In genomic region chr1:22745675-22746585, GRCh38 we compare ENCODE assay signal across 13 cellular contexts. TPM values are rescaled to one million over a fixed set of nuclear protein-coding genes. Genes with fewer than 3 reads are reported as not detected.
DNase-seq lines count a peak whose midpoint lies in the region; ATAC-seq, FAIRE-seq and TF ChIP-seq lines count a peak whose summit lies in the region.
"Had no signal": no experiment of that assay in that cellular context is flagged by ENCODE, and none has a peak within 500 bp of the region (broad histone marks: within the 10 kb centered on the region; RNA-seq: fewer than 3 reads in every experiment).

No MANE protein-coding gene starts in this region.

- no peak for TF ChIP-seq CTCF in fibroblast of mammary gland (conservative IDR thresholded peaks at IDR 0.05; ENCODE audit: control insufficient read depth, insufficient read depth, low read depth, low read length)
- TF ChIP-seq CTCF in type B pancreatic cell (conservative IDR thresholded peaks at IDR 0.05), result no peak

- FAIRE-seq in RCC 7860 (lab: Jason Lieb, UNC), result peak; percentile 95

- intact Hi-C loops in activated T-helper 2 cell treated with anti-CD3 and anti-CD28 coated beads, Interferon-gamma antibody, Interleukin-2, Interleukin-4, amounts not matched to agents 10 μg/mL and 5 μg/mL and 100 μg/mL, durations not matched to agents 14 hours and 24 hours and 36 hours (cut with micrococcal nuclease), result no loop called here

- no peaks in the 10 kb centered on the region for H3K36me3 Mint-ChIP-seq in type B pancreatic cell
- H3K36me3 Mint-ChIP-seq in activated T-helper 2 cell treated with anti-CD3 and anti-CD28 coated beads, Interferon-gamma antibody, Interleukin-2, Interleukin-4, amounts not matched to agents 10 μg/mL and 5 μg/mL and 100 μg/mL, durations not matched to agents 14 hours and 24 hours and 36 hours (ENCODE audit: low read depth), result no peaks in the 10 kb centered on the region
- H3K36me3 Mint-ChIP-seq: activated naive CD4-positive, alpha-beta T cell treated with anti-CD3 and anti-CD28 coated beads, Interleukin-2, amount 10 ng/mL, durations not matched to agents 7 days and 5 days had no signal

- H3K4me3 Mint-ChIP-seq in type B pancreatic cell, result no peak overlapping the region
- H3K4me3 Mint-ChIP-seq in activated T-helper 2 cell treated with anti-CD3 and anti-CD28 coated beads, Interferon-gamma antibody, Interleukin-2, Interleukin-4, amounts not matched to agents 10 μg/mL and 5 μg/mL and 100 μg/mL, durations not matched to agents 14 hours and 24 hours and 36 hours (ENCODE audit: low read depth), result no peak overlapping the region
- H3K4me3 Mint-ChIP-seq: activated naive CD4-positive, alpha-beta T cell treated with anti-CD3 and anti-CD28 coated beads, Interleukin-2, amount 10 ng/mL, durations not matched to agents 7 days and 5 days; nephron had no signal

- H3K27ac Mint-ChIP-seq in type B pancreatic cell, result peak overlapping the region; percentile 11
- H3K27ac Mint-ChIP-seq in activated T-helper 2 cell treated with anti-CD3 and anti-CD28 coated beads, Interferon-gamma antibody, Interleukin-2, Interleukin-4, amounts not matched to agents 10 μg/mL and 5 μg/mL and 100 μg/mL, durations not matched to agents 14 hours and 24 hours and 36 hours, result no peak overlapping the region
- H3K27ac Mint-ChIP-seq: activated naive CD4-positive, alpha-beta T cell treated with anti-CD3 and anti-CD28 coated beads, Interleukin-2, amount 10 ng/mL, durations not matched to agents 7 days and 5 days; nephron had no signal

- no peak overlapping the region for H3K4me3 ChIP-seq in fibroblast of mammary gland (ENCODE audit: control insufficient read depth, low read depth, low read length)

- H3K4me1 Mint-ChIP-seq in type B pancreatic cell (ENCODE audit: unreplicated experiment), result peaks cover 28% of the 10 kb centered on the region
- H3K4me1 Mint-ChIP-seq in activated T-helper 2 cell treated with anti-CD3 and anti-CD28 coated beads, Interferon-gamma antibody, Interleukin-2, Interleukin-4, amounts not matched to agents 10 μg/mL and 5 μg/mL and 100 μg/mL, durations not matched to agents 14 hours and 24 hours and 36 hours (ENCODE audit: low read depth), result peaks cover 4% of the 10 kb centered on the region
- H3K4me1 Mint-ChIP-seq: activated naive CD4-positive, alpha-beta T cell treated with anti-CD3 and anti-CD28 coated beads, Interleukin-2, amount 10 ng/mL, durations not matched to agents 7 days and 5 days had no signal

- peak; percentile 9 for DNase-seq in NCI-H1105 treated with DMSO at 0.1 percent for 48 hours (lab: John Stamatoyannopoulos, UW)
- DNase-seq in NCI-H1105 (lab: John Stamatoyannopoulos, UW), result no peak
- DNase-seq in RCC 7860 (ENCODE audit: low spot score), result peak; percentile 96
- DNase-seq in fibroblast of mammary gland (ENCODE audit: low read depth), result peak; percentile 86
- DNase-seq in type B pancreatic cell (ENCODE audit: extremely low spot score, unreplicated experiment), result no peak
- no peak for DNase-seq in activated T-helper 2 cell treated with anti-CD3 and anti-CD28 coated beads, Interferon-gamma antibody, Interleukin-2, Interleukin-4, amounts not matched to agents 10 μg/mL and 5 μg/mL and 100 μg/mL, durations not matched to agents 14 hours and 24 hours and 36 hours (ENCODE audit: low spot score)
- DNase-seq in stimulated activated naive CD4-positive, alpha-beta T cell treated with Interleukin-2 at 50 U/mL for 16 hours (lab: John Stamatoyannopoulos, UW), result no peak
- DNase-seq: 8988T; activated naive CD4-positive, alpha-beta T cell treated with anti-CD3 and anti-CD28 coated beads, Interleukin-2, amount 10 ng/mL, durations not matched to agents 7 days and 5 days; NCI-H524 had no signal

- no peaks in the 10 kb centered on the region for H3K9me3 Mint-ChIP-seq in type B pancreatic cell
- H3K9me3 Mint-ChIP-seq in activated T-helper 2 cell treated with anti-CD3 and anti-CD28 coated beads, Interferon-gamma antibody, Interleukin-2, Interleukin-4, amounts not matched to agents 10 μg/mL and 5 μg/mL and 100 μg/mL, durations not matched to agents 14 hours and 24 hours and 36 hours, result no peaks in the 10 kb centered on the region
- H3K9me3 Mint-ChIP-seq: activated naive CD4-positive, alpha-beta T cell treated with anti-CD3 and anti-CD28 coated beads, Interleukin-2, amount 10 ng/mL, durations not matched to agents 7 days and 5 days; nephron had no signal

- ATAC-seq in GM18505 (IDR thresholded peaks at IDR 0.05; ENCODE audit: unreplicated experiment), result no peak
- ATAC-seq: esophagus mucosa had no signal

- TF ChIP-seq POLR2A in GM18505 (IDR thresholded peaks at IDR 0.05; ENCODE audit: borderline replicate concordance, extremely low read depth, insufficient read depth, insufficient read length), result no peak

- no peaks in the 10 kb centered on the region for H3K27me3 Mint-ChIP-seq in type B pancreatic cell
- no peaks in the 10 kb centered on the region for H3K27me3 Mint-ChIP-seq in activated T-helper 2 cell treated with anti-CD3 and anti-CD28 coated beads, Interferon-gamma antibody, Interleukin-2, Interleukin-4, amounts not matched to agents 10 μg/mL and 5 μg/mL and 100 μg/mL, durations not matched to agents 14 hours and 24 hours and 36 hours (ENCODE audit: low read depth)

RNA-seq across cellular contexts. Expression of gene EPHB2, which starts 35.3 kb away (rescaled TPM):
- 40.3 and 44.6 TPM in 2 replicates for total RNA-seq in type B pancreatic cell (ENCODE audit: low replicate concordance)
- total RNA-seq in activated T-helper 2 cell treated with anti-CD3 and anti-CD28 coated beads, Interferon-gamma antibody, Interleukin-2, Interleukin-4, amounts not matched to agents 10 μg/mL and 5 μg/mL and 100 μg/mL, durations not matched to agents 14 hours and 24 hours and 36 hours, result not detected in 2 replicates

Comparison
In these comparisons a context has a peak if more than half of its experiments do, and no peak if none do; other contexts are left out.
1. DNase-seq: peak in NCI-H1105 treated with DMSO at 0.1 percent for 48 hours (single experiment), RCC 7860 (single experiment) and fibroblast of mammary gland (single experiment); none in NCI-H1105 (single experiment), type B pancreatic cell (single experiment), activated T-helper 2 cell treated with anti-CD3 and anti-CD28 coated beads, Interferon-gamma antibody, Interleukin-2, Interleukin-4, amounts not matched to agents 10 μg/mL and 5 μg/mL and 100 μg/mL, durations not matched to agents 14 hours and 24 hours and 36 hours (single experiment) and stimulated activated naive CD4-positive, alpha-beta T cell treated with Interleukin-2 at 50 U/mL for 16 hours (single experiment).
2. RNA of gene EPHB2, which starts 35.3 kb away (total RNA-seq): 40.3 to 44.6 TPM in type B pancreatic cell; not detected in activated T-helper 2 cell treated with anti-CD3 and anti-CD28 coated beads, Interferon-gamma antibody, Interleukin-2, Interleukin-4, amounts not matched to agents 10 μg/mL and 5 μg/mL and 100 μg/mL, durations not matched to agents 14 hours and 24 hours and 36 hours; every median in the first group is over 10 times any median in the second.